ENCODE assay signal across 27 cellular contexts in the genomic region with DNA sequence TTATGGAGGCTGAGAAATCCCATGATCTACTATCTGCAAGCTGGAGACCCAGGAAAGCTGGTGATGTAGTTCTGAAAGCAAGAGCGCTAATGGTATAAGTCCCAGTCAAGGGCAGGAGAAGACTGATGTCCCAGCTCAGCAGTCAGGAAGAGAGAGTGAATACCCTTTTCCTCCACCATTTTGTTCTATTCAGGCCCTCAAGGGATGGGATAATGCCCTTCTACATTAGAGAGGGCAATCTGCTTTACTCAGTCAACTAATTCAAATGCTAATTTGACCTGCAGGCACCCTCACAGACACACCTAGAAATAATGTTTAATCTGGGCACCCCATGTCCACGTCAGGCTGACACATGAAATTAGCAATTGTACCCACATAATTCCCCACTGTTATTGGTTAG.
"Had no signal": no experiment of that assay in that cellular context is flagged by ENCODE, and none has a peak within 500 bp of the region (broad histone marks: within the 10 kb centered on the region; RNA-seq: fewer than 3 reads in every experiment).

No MANE protein-coding gene starts in this region.

- H3K27me3 ChIP-seq: brain microvascular endothelial cell, colonic mucosa, heart left ventricle had no signal

- H3K4me3 ChIP-seq: colonic mucosa, heart left ventricle had no signal

- H3K4me3 Mint-ChIP-seq: activated CD4-positive, alpha-beta memory T cell treated with anti-CD3 and anti-CD28 coated beads, Interleukin-2, amount 10 ng/mL, durations not matched to agents 7 days and 5 days; activated CD4-positive, alpha-beta T cell treated with anti-CD3 and anti-CD28 coated beads, Interleukin-2, amount 10 ng/mL, durations not matched to agents 7 days and 5 days; activated naive CD4-positive, alpha-beta T cell treated with anti-CD3 and anti-CD28 coated beads, Interleukin-2, amount 10 ng/mL, durations not matched to agents 7 days and 5 days; activated naive CD8-positive, alpha-beta T cell; activated T-cell treated with anti-CD3 and anti-CD28 coated beads, Interleukin-2, amount 50 U/mL, for 24 hours; activated T-cell treated with anti-CD3 and anti-CD28 coated beads, Interleukin-2, amount 50 U/mL, for 72 hours; T-helper 17 cell; T-helper 2 cell treated with Interferon-gamma antibody and Interleukin-4, amounts not matched to agents 5 μg/mL and 100 μg/mL, for 36 hours had no signal

- H3K9me3 ChIP-seq: colonic mucosa, heart left ventricle had no signal

- H3K27ac Mint-ChIP-seq: activated CD4-positive, alpha-beta memory T cell treated with anti-CD3 and anti-CD28 coated beads, Interleukin-2, amount 10 ng/mL, durations not matched to agents 7 days and 5 days; activated CD4-positive, alpha-beta T cell treated with anti-CD3 and anti-CD28 coated beads, Interleukin-2, amount 10 ng/mL, durations not matched to agents 7 days and 5 days; activated naive CD4-positive, alpha-beta T cell treated with anti-CD3 and anti-CD28 coated beads, Interleukin-2, amount 10 ng/mL, durations not matched to agents 7 days and 5 days; activated naive CD8-positive, alpha-beta T cell; activated T-cell treated with anti-CD3 and anti-CD28 coated beads, Interleukin-2, amount 50 U/mL, for 24 hours; activated T-cell treated with anti-CD3 and anti-CD28 coated beads, Interleukin-2, amount 50 U/mL, for 72 hours; T-helper 17 cell; T-helper 2 cell treated with Interferon-gamma antibody and Interleukin-4, amounts not matched to agents 5 μg/mL and 100 μg/mL, for 36 hours had no signal

- DNase-seq: activated CD4-positive, alpha-beta memory T cell treated with anti-CD3 and anti-CD28 coated beads, Interleukin-2, amount 10 ng/mL, durations not matched to agents 7 days and 5 days; activated CD4-positive, alpha-beta T cell treated with anti-CD3 and anti-CD28 coated beads for 1 hour; activated CD4-positive, alpha-beta T cell treated with anti-CD3 and anti-CD28 coated beads for 4 hours; activated CD4-positive, alpha-beta T cell treated with anti-CD3 and anti-CD28 coated beads, Interleukin-2, amount 10 ng/mL, durations not matched to agents 7 days and 5 days; activated CD4-positive, alpha-beta T cell treated with anti-CD3 and anti-CD28 coated beads, Interleukin-2, amount 50 U/mL, for 4 hours; activated CD8-positive, alpha-beta memory T cell treated with anti-CD3 and anti-CD28 coated beads, Interleukin-2, amount 50 U/mL, for 48 hours; activated gamma-delta T cell; activated naive CD4-positive, alpha-beta T cell; activated naive CD4-positive, alpha-beta T cell treated with anti-CD3 and anti-CD28 coated beads, Interleukin-2, amount 10 ng/mL, durations not matched to agents 7 days and 5 days; activated T-cell treated with anti-CD3 and anti-CD28 coated beads for 4 hours; activated T-cell treated with anti-CD3 and anti-CD28 coated beads, Interleukin-2, amount 50 U/mL, for 24 hours; activated T-cell treated with anti-CD3 and anti-CD28 coated beads, Interleukin-2, amount 50 U/mL, for 72 hours; amniotic stem cell; anterior cingulate cortex; brain microvascular endothelial cell; central memory CD4-positive, alpha-beta T cell; cerebellar nuclear complex; colonic mucosa; effector CD8-positive, alpha-beta T cell; foreskin fibroblast; heart left ventricle; T-helper 1 cell; T-helper 17 cell; T1000 had no signal

- H3K4me1 ChIP-seq: colonic mucosa had no signal

- H3K4me1 Mint-ChIP-seq: activated CD4-positive, alpha-beta memory T cell treated with anti-CD3 and anti-CD28 coated beads, Interleukin-2, amount 10 ng/mL, durations not matched to agents 7 days and 5 days; activated CD4-positive, alpha-beta T cell treated with anti-CD3 and anti-CD28 coated beads, Interleukin-2, amount 10 ng/mL, durations not matched to agents 7 days and 5 days; activated naive CD4-positive, alpha-beta T cell treated with anti-CD3 and anti-CD28 coated beads, Interleukin-2, amount 10 ng/mL, durations not matched to agents 7 days and 5 days had no signal

- ATAC-seq: activated T-cell treated with anti-CD3 and anti-CD28 coated beads, Interleukin-2, amount 50 U/mL, for 72 hours; heart left ventricle; T-helper 17 cell had no signal

- H3K27ac ChIP-seq: brain microvascular endothelial cell, colonic mucosa, epithelial cell of prostate, heart left ventricle had no signal

- H3K36me3 ChIP-seq: brain microvascular endothelial cell, colonic mucosa, heart left ventricle had no signal

- H3K27me3 Mint-ChIP-seq: activated naive CD8-positive, alpha-beta T cell; activated T-cell treated with anti-CD3 and anti-CD28 coated beads, Interleukin-2, amount 50 U/mL, for 24 hours; T-helper 17 cell had no signal
